In the genomic region with DNA sequence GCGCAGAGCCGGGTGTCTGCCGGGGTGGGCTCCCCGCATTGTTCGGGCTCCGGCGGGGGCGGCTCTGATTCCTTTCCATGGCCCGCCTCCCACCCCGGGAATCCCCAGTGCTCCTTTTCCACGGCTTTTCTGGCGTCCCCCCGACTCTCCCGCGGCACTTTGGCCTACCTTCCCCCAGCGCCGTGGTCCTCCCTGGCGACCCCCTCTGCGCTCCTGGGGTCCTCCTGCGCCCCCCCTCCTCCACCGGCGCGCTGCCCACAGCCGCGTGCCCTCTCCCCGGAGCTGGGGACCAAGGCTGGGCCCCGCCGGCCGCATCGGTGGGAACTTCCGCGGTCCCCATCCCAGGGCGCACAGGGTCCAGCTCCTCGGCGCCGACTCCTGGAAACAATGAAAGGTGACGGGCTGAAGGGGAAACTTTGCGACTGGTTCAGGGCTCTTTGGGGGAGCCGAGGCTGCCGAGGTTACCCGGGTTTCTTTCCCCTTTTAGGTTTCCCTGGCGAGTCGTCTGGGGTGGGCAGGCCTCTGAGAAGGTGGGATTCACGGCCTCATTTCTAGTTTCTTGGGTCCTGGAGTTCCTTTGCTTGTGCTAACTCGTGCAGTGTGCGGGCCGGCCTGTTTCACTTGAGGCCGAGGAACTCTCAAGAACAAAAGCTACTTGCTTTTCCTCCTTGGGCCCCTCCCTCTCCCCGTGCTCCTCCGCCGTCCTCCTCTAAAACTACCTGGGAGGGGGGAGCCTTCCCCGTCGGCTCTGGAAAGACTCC, we compare ENCODE assay signal across 8 cellular contexts.
A peak's percentile ranks its signal among the peaks of the same experiment; 100 is the strongest.
DNase-seq lines count a peak whose midpoint lies in the region; ATAC-seq lines count a peak whose summit lies in the region.

No MANE protein-coding gene starts in this region.

- DNase-seq in GM03348 (ENCODE audit: low spot score) (peak; percentile 48), RPMI8226 (peak; percentile 52), amniotic epithelial cell (ENCODE audit: low read depth) (peak; percentile 59), hypothalamus (lab: John Stamatoyannopoulos, UW) (peak in 33 of 51 donors; percentile 5 to 63 (median 38)), skeletal muscle cell (ENCODE audit: low read depth) (no peak), NCI-H187 (lab: John Stamatoyannopoulos, UW) (no peak), NCI-H2029 treated with DMSO at 0.1 percent for 48 hours (lab: John Stamatoyannopoulos, UW) (no peak)

- peak overlapping the region; percentile 97 for H3K4me3 ChIP-seq in skeletal muscle cell (ENCODE audit: low read depth, low read length)

- ATAC-seq in GM18519 (IDR thresholded peaks at IDR 0.05; ENCODE audit: low FRiP score, unreplicated experiment), result no peak

Comparison
In these comparisons a context has a peak if more than half of its experiments do, and no peak if none do; other contexts are left out.
1. DNase-seq: peak in GM03348 (single experiment), RPMI8226 (single experiment), amniotic epithelial cell (single experiment) and hypothalamus (33 of 51); none in skeletal muscle cell (single experiment), NCI-H187 (0 of 2) and NCI-H2029 treated with DMSO at 0.1 percent for 48 hours (single experiment).